Comparison of ENCODE assay signal across 8 cellular contexts in genomic region chr3:177300039-177300833, GRCh38.
DNase-seq lines count a peak whose midpoint lies in the region; ATAC-seq, FAIRE-seq and TF ChIP-seq lines count a peak whose summit lies in the region.

No MANE protein-coding gene starts in this region.

- no TSS peak for BruUV-seq in GM12878 (replicated peaks; lab: Mats Ljungman, UMichigan)

- no peak for TF ChIP-seq CTCF in AG04450 (IDR thresholded peaks at IDR 0.05; ENCODE audit: low read depth, low read length)
- no peak for TF ChIP-seq CTCF in GM12878 (IDR thresholded peaks at IDR 0.05 in 2 of 3, conservative IDR thresholded peaks at IDR 0.05 in 1 of 3; ENCODE audit: control insufficient read depth in 2 of 3, extremely low read depth in 1 of 3, insufficient read depth in 1 of 3, low read depth in 3 of 3, low read length in 3 of 3)
- TF ChIP-seq CTCF in neural progenitor cell (IDR thresholded peaks at IDR 0.05): no peak
- TF ChIP-seq CTCF in SK-N-SH (IDR thresholded peaks at IDR 0.05): no peak

- no peaks in the 10 kb centered on the region for H3K36me3 ChIP-seq in GM12878 (ENCODE audit: control insufficient read depth in 2 of 2, insufficient read depth in 2 of 2, low read length in 1 of 2)
- H3K36me3 ChIP-seq in neural progenitor cell: no peaks in the 10 kb centered on the region
- no peaks in the 10 kb centered on the region for H3K36me3 ChIP-seq in SK-N-SH (replicated peaks in 1 of 2; ENCODE audit: control insufficient read depth in 1 of 2, insufficient read depth in 2 of 2, low read length in 1 of 2)

- H2AFZ ChIP-seq in GM12878 (ENCODE audit: control insufficient read depth, low read depth, low read length) (peak overlapping the region; percentile 37), neural progenitor cell (replicated peaks) (peak overlapping the region; percentile 45), SK-N-SH (ENCODE audit: low read depth) (no peak overlapping the region)

- H3K79me2 ChIP-seq in GM12878 (ENCODE audit: control insufficient read depth, insufficient read depth, low read length) (no peaks in the 10 kb centered on the region), neural progenitor cell (ENCODE audit: low read depth) (no peaks in the 10 kb centered on the region), SK-N-SH (ENCODE audit: insufficient read depth) (no peaks in the 10 kb centered on the region)

- H3K27me3 Mint-ChIP-seq in neural progenitor cell (ENCODE audit: insufficient read depth, low read depth): peaks cover 7% of the 10 kb centered on the region

- H3K4me3 ChIP-seq in AG04450 (ENCODE audit: low read depth, low read length) (no peak overlapping the region), GM12878 (no peak overlapping the region), neural progenitor cell (no peak overlapping the region), SK-N-SH (ENCODE audit: low read depth in 2 of 2, low read length in 1 of 2) (no peak overlapping the region)

- SMC1A ChIA-PET in GM12878 (lab: Charles Lee; ENCODE audit: uncharacterized antibody, unreplicated experiment): interaction anchor here (0.6 kb wide), 1 partner anchor 990 kb away, joined by 3 read pairs; no protein-coding TSS in a partner anchor

- POLR2A ChIA-PET in AG04450 (lab: Yijun Ruan, JAX) (interaction anchor here (0.5 kb wide), 1 partner anchor 278 kb away, joined by 3 read pairs; no protein-coding TSS in a partner anchor), GM12878 (lab: Charles Lee) (no interaction called here), SK-N-SH (lab: Yijun Ruan, JAX) (no interaction called here)

- H3K27ac ChIP-seq in AG04450 (ENCODE audit: low read depth, low read length) (no peak overlapping the region), GM12878 (ENCODE audit: control insufficient read depth, insufficient read depth) (no peak overlapping the region), neural progenitor cell (no peak overlapping the region), SK-N-SH (ENCODE audit: low read depth in 2 of 2, low read length in 1 of 2) (no peak overlapping the region)

- TF ChIP-seq EP300 in GM12878 (IDR thresholded peaks at IDR 0.05; ENCODE audit: borderline replicate concordance in 1 of 2, control insufficient read depth in 1 of 2, low read depth in 2 of 2, low read length in 2 of 2) (no peak), SK-N-SH (IDR thresholded peaks at IDR 0.05; ENCODE audit: borderline replicate concordance in 1 of 2, low read depth in 1 of 2, low read length in 1 of 2) (no peak)

- no peak overlapping the region for H3K9ac ChIP-seq in GM12878 (ENCODE audit: control insufficient read depth, insufficient read depth, low read length)
- H3K9ac ChIP-seq in neural progenitor cell: no peak overlapping the region
- H3K9ac ChIP-seq in SK-N-SH: no peak overlapping the region

- no peaks in the 10 kb centered on the region for H3K9me2 ChIP-seq in SK-N-SH

- H3K4me2 ChIP-seq in GM12878 (ENCODE audit: control insufficient read depth, insufficient read depth) (peak overlapping the region; percentile 46; the same call in 1 of the 2 replicates), neural progenitor cell (no peak overlapping the region), SK-N-SH (no peak overlapping the region)

- CTCF ChIA-PET in AG04450 (lab: Charles Lee): no interaction called here
- CTCF ChIA-PET in GM12878 (lab: Yijun Ruan, JAX): interaction anchor here (1.3 kb wide), 1 partner anchor 269 kb away, joined by 3 read pairs; no protein-coding TSS in a partner anchor
- CTCF ChIA-PET in SK-N-SH (lab: Yijun Ruan, JAX): no interaction called here

- in situ Hi-C loops in GM12878 (cut with MboI): no loop called here

- H3K9me3 ChIP-seq in AG04450 (ENCODE audit: control insufficient read depth, insufficient read depth, low read length): no peaks in the 10 kb centered on the region
- H3K9me3 ChIP-seq in GM12878 (replicated peaks; ENCODE audit: control insufficient read depth, insufficient read depth, low read length): no peaks in the 10 kb centered on the region; the same call in 2 of the 3 replicates
- no peaks in the 10 kb centered on the region for H3K9me3 ChIP-seq in neural progenitor cell (ENCODE audit: low read depth)
- no peaks in the 10 kb centered on the region for H3K9me3 ChIP-seq in SK-N-SH

- H3K4me1 Mint-ChIP-seq in neural progenitor cell: peaks cover 12% of the 10 kb centered on the region

- peaks cover 11% of the 10 kb centered on the region; the same call in 1 of the 2 replicates for H3K4me1 ChIP-seq in GM12878 (ENCODE audit: control insufficient read depth, insufficient read depth, low read length)
- H3K4me1 ChIP-seq in neural progenitor cell: no peaks in the 10 kb centered on the region
- no peaks in the 10 kb centered on the region for H3K4me1 ChIP-seq in SK-N-SH (ENCODE audit: control insufficient read depth in 1 of 2, insufficient read depth in 2 of 2, low read depth in 1 of 2, low read length in 1 of 2)

- no peaks in the 10 kb centered on the region for H3K36me3 Mint-ChIP-seq in neural progenitor cell

- H4K20me1 ChIP-seq in GM12878 (ENCODE audit: control insufficient read depth, insufficient read depth) (no peaks in the 10 kb centered on the region), neural progenitor cell (ENCODE audit: low read depth) (no peaks in the 10 kb centered on the region), SK-N-SH (ENCODE audit: insufficient read depth) (no peaks in the 10 kb centered on the region)

- 68% methylated on average over 12 of the region's 12 CpGs for WGBS in GM12878 (ENCODE audit: insufficient coverage, insufficient replicate concordance, low lambda C conversion rate, missing lambda C conversion rate)
- 93% methylated on average over 11 of the region's 12 CpGs for WGBS in SK-N-SH (ENCODE audit: low lambda C conversion rate)

- no peaks in the 10 kb centered on the region for H3K9me3 Mint-ChIP-seq in neural progenitor cell

- FAIRE-seq in GM12878 (lab: Jason Lieb, UNC): peak; percentile 35

- no peak for TF ChIP-seq POLR2A in GM12878 (IDR thresholded peaks at IDR 0.05; ENCODE audit: low read depth, low read length)

- peak; percentile 4 for DNase-seq in AG04450 (ENCODE audit: low read depth, low spot score)
- peak; percentile 40 for DNase-seq in GM12878 (ENCODE audit: low read depth, low spot score)
- peak; percentile 14 for DNase-seq in neural progenitor cell (ENCODE audit: low spot score)
- DNase-seq in stimulated activated CD4-positive, alpha-beta T cell treated with anti-CD3 and anti-CD28 coated beads, Interleukin-2, amount 100 ng/mL, for 24 hours: no peak
- no peak for DNase-seq in SK-N-SH

- H3K27ac Mint-ChIP-seq in neural progenitor cell: peak overlapping the region; percentile 74

- intact Hi-C loops in GM12878 (cut with micrococcal nuclease; ENCODE audit: unreplicated experiment): no loop called here

- no peak overlapping the region for H3K4me3 Mint-ChIP-seq in neural progenitor cell

- H3K27me3 ChIP-seq in AG04450 (ENCODE audit: control insufficient read depth, insufficient read depth, low read length) (no peaks in the 10 kb centered on the region), GM12878 (replicated peaks in 1 of 2; ENCODE audit: control insufficient read depth in 2 of 2, insufficient read depth in 2 of 2, low read length in 1 of 2) (no peaks in the 10 kb centered on the region), neural progenitor cell (no peaks in the 10 kb centered on the region), SK-N-SH (ENCODE audit: insufficient read depth) (no peaks in the 10 kb centered on the region)

- TF ChIP-seq RAD21 in GM12878 (IDR thresholded peaks at IDR 0.05; ENCODE audit: insufficient read depth, low read depth, low read length): no peak
- TF ChIP-seq RAD21 in SK-N-SH (IDR thresholded peaks at IDR 0.05; ENCODE audit: low read length): no peak

- peak; percentile 53 for ATAC-seq in GM19328 (IDR thresholded peaks at IDR 0.05; ENCODE audit: unreplicated experiment)
- ATAC-seq in HG03558 (IDR thresholded peaks at IDR 0.05; ENCODE audit: extremely low read depth, unreplicated experiment): peak; percentile 80
- peak; percentile 54 for ATAC-seq in GM12878
- no peak for ATAC-seq in GM21717 (IDR thresholded peaks at IDR 0.05; ENCODE audit: unreplicated experiment)

- no peaks in the 10 kb centered on the region for H3F3A ChIP-seq in neural progenitor cell (ENCODE audit: low read depth)
- peaks cover 2% of the 10 kb centered on the region for H3F3A ChIP-seq in SK-N-SH (replicated peaks; ENCODE audit: insufficient read depth)

- RAD21 ChIA-PET in GM12878 (lab: Charles Lee; ENCODE audit: unreplicated experiment): interaction anchor here (0.5 to 0.9 kb wide), 3 partner anchors 16 to 115 kb away, joined by 3 read pairs; no protein-coding TSS in a partner anchor

TF ChIP-seq in GM12878, 131 proteins besides CTCF, POLR2A, EP300 and RAD21 (continues in another document):
- TF ChIP-seq YBX1 (IDR thresholded peaks at IDR 0.05): no peak
- no peak for TF ChIP-seq POLR2AphosphoS5 (IDR thresholded peaks at IDR 0.05; ENCODE audit: low read length)
- TF ChIP-seq SIN3A (IDR thresholded peaks at IDR 0.05; ENCODE audit: low read depth, low read length): no peak
- TF ChIP-seq MLLT1 (IDR thresholded peaks at IDR 0.05): no peak

TF ChIP-seq in SK-N-SH, 30 proteins besides CTCF, POLR2A, EP300 and RAD21:
- TF ChIP-seq ELF1 (IDR thresholded peaks at IDR 0.05): no peak
- TF ChIP-seq NRF1 (IDR thresholded peaks at IDR 0.05; ENCODE audit: low read depth, low read length): no peak
- TF ChIP-seq, protein P1, sequence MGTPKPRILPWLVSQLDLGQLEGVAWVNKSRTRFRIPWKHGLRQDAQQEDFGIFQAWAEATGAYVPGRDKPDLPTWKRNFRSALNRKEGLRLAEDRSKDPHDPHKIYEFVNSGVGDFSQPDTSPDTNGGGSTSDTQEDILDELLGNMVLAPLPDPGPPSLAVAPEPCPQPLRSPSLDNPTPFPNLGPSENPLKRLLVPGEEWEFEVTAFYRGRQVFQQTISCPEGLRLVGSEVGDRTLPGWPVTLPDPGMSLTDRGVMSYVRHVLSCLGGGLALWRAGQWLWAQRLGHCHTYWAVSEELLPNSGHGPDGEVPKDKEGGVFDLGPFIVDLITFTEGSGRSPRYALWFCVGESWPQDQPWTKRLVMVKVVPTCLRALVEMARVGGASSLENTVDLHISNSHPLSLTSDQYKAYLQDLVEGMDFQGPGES (IDR thresholded peaks at IDR 0.05; ENCODE audit: low read depth, low read length): no peak
- TF ChIP-seq MXI1 (IDR thresholded peaks at IDR 0.05; ENCODE audit: low read depth, low read length): no peak
- TF ChIP-seq JUND (IDR thresholded peaks at IDR 0.05): no peak
- no peak for TF ChIP-seq FOXM1 (IDR thresholded peaks at IDR 0.05; ENCODE audit: low read depth)

Comparison
In these comparisons a context has a peak if more than half of its experiments do, and no peak if none do; other contexts are left out.
1. DNase-seq: peak in AG04450 (single experiment), GM12878 (single experiment) and neural progenitor cell (single experiment); none in stimulated activated CD4-positive, alpha-beta T cell treated with anti-CD3 and anti-CD28 coated beads, Interleukin-2, amount 100 ng/mL, for 24 hours (0 of 2) and SK-N-SH (single experiment).